In genomic region chr5:1189269-1189668, GRCh38 we compare ENCODE assay signal across 22 cellular contexts. TPM values are rescaled to one million over a fixed set of nuclear protein-coding genes. Genes with fewer than 3 reads are reported as not detected.
"Had no signal": no experiment of that assay in that cellular context is flagged by ENCODE, and none has a peak within 500 bp of the region (broad histone marks: within the 10 kb centered on the region; RNA-seq: fewer than 3 reads in every experiment).

No MANE protein-coding gene starts in this region.

- H3K4me1 ChIP-seq: SJSA1 had no signal

- H3K4me3 ChIP-seq: SJSA1, SK-N-MC had no signal

- DNase-seq: IMR-90, Kasumi-1, MM.1S, NCI-H1092 treated with DMSO at 0.1 percent for 48 hours, NCI-H1436, NCI-H187, NCI-H2029, NCI-H2081 treated with DMSO at 0.1 percent for 48 hours, NCI-H2171, NCI-H226, NCI-H446, NCI-H510A, NCI-H524 treated with DMSO at 0.1 percent for 48 hours, NCI-H69, NCI-H774, RPMI8226, SIG-M5 had no signal

- H3K27ac ChIP-seq: KMS-11, SJSA1, SK-N-MC had no signal

- H3K9me3 ChIP-seq: SJSA1 had no signal

- H3K36me3 ChIP-seq: SJSA1 had no signal

RNA-seq across cellular contexts. Expression of gene SLC6A19, which starts 12.1 kb away (rescaled TPM):
- total RNA-seq: HT-29, IMR-90, M059J had no signal

RNA-seq across cellular contexts. Expression of gene SLC6A18, which starts 35.9 kb away (rescaled TPM):
- total RNA-seq: HT-29, IMR-90, M059J, SJSA1 had no signal
